In the genomic region with DNA sequence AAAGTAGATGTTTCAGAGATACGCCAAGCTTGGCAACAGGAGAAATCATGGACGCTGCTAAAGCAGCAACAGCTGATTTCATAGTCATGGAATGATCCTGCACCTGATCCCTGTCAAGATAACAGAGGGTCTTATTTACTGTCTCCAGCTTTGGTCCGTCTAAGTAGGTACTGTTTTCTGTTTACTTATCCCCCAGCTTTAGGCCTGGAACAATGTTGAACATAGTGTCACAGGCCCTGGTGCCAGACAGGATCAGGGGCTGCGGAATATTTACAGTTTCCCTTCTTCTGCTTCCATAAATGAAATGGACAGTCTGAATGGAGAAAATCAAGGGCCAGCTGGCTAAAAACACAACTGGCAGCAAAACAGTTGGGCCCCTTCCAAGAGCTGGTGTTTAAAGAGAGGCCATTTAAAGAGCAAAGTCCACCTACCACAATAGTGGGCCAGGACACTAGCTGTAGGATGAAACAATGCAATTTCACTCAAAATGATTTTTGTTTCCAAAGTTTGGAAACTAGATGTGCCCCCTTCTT, we compare ENCODE assay signal across 13 cellular contexts. TPM values are rescaled to one million over a fixed set of nuclear protein-coding genes. Genes with fewer than 3 reads are reported as not detected.
DNase-seq lines count a peak whose midpoint lies in the region; ATAC-seq and TF ChIP-seq lines count a peak whose summit lies in the region.
"Had no signal": no experiment of that assay in that cellular context is flagged by ENCODE, and none has a peak within 500 bp of the region (broad histone marks: within the 10 kb centered on the region; RNA-seq: fewer than 3 reads in every experiment).

No MANE protein-coding gene starts in this region.

- no peaks in the 10 kb centered on the region for H3K9me3 Mint-ChIP-seq in stimulated activated naive CD8-positive, alpha-beta T cell treated with anti-CD3 and anti-CD28 coated beads, Interleukin-15, amount 100 ng/mL, for 72 hours

- H3K4me3 Mint-ChIP-seq in stimulated activated naive CD8-positive, alpha-beta T cell treated with anti-CD3 and anti-CD28 coated beads, Interleukin-15, amount 100 ng/mL, for 72 hours: no peak overlapping the region

- H3K4me1 Mint-ChIP-seq in stimulated activated naive CD8-positive, alpha-beta T cell treated with anti-CD3 and anti-CD28 coated beads, Interleukin-15, amount 100 ng/mL, for 72 hours: peaks cover 21% of the 10 kb centered on the region

- DNase-seq in HT-29 (ENCODE audit: low spot score) (peak; percentile 61), retina (peak; percentile 36), activated gamma-delta T cell (lab: John Stamatoyannopoulos, UW) (no peak)
- no peak for DNase-seq in stimulated activated naive CD8-positive, alpha-beta T cell treated with anti-CD3 and anti-CD28 coated beads, Interleukin-15, amount 100 ng/mL, for 72 hours
- no peak for DNase-seq in stimulated activated CD4-positive, alpha-beta T cell treated with anti-CD3 and anti-CD28 coated beads, Interleukin-4, amount 100 ng/mL, for 4 hours
- DNase-seq: activated CD4-positive, alpha-beta T cell treated with anti-CD3 and anti-CD28 coated beads for 48 hours; Caco-2; gastrocnemius medialis; NCI-H1105 treated with DMSO at 0.1 percent for 48 hours had no signal

- ATAC-seq in stimulated activated naive CD8-positive, alpha-beta T cell treated with anti-CD3 and anti-CD28 coated beads, Interleukin-15, amount 100 ng/mL, for 72 hours: no peak
- ATAC-seq in HG03039 (IDR thresholded peaks at IDR 0.05; ENCODE audit: unreplicated experiment): no peak
- ATAC-seq: gastrocnemius medialis, sciatic nerve had no signal

- no peaks in the 10 kb centered on the region for H3K9me3 ChIP-seq in iPS-18a (ENCODE audit: control insufficient read depth, low read depth, low read length)
- H3K9me3 ChIP-seq: Caco-2, gastrocnemius medialis had no signal

- H3K27ac ChIP-seq in iPS-18a (ENCODE audit: low read length): no peak overlapping the region
- H3K27ac ChIP-seq: gastrocnemius medialis had no signal

- H3K27me3 Mint-ChIP-seq in stimulated activated naive CD8-positive, alpha-beta T cell treated with anti-CD3 and anti-CD28 coated beads, Interleukin-15, amount 100 ng/mL, for 72 hours: peaks cover 63% of the 10 kb centered on the region

- H3K27ac Mint-ChIP-seq in stimulated activated naive CD8-positive, alpha-beta T cell treated with anti-CD3 and anti-CD28 coated beads, Interleukin-15, amount 100 ng/mL, for 72 hours: no peak overlapping the region

- H3K9ac ChIP-seq in iPS-18a (ENCODE audit: low read length): no peak overlapping the region

- H3K27me3 ChIP-seq in iPS-18a (ENCODE audit: control insufficient read depth, insufficient read depth, low read length): peaks cover 30% of the 10 kb centered on the region

- H3K4me3 ChIP-seq in WI38 (ENCODE audit: low read depth, low read length) (peak overlapping the region; percentile 83), iPS-18a (ENCODE audit: low read length) (peak overlapping the region; percentile 69)

- H3K4me1 ChIP-seq in iPS-18a (ENCODE audit: control insufficient read depth, low read depth, low read length): peaks cover 4% of the 10 kb centered on the region

- TF ChIP-seq CTCF in WI38 (IDR thresholded peaks at IDR 0.05; ENCODE audit: low read depth, low read length): no peak

- H3K36me3 ChIP-seq in iPS-18a (ENCODE audit: control insufficient read depth, low read depth, low read length): no peaks in the 10 kb centered on the region
- H3K36me3 ChIP-seq: gastrocnemius medialis had no signal

RNA-seq across cellular contexts. Expression of a gene that starts 2.9 kb away (rescaled TPM):
- total RNA-seq in HT-29 (2014; rRNA removed; shearing (Covaris generic)): 8.8 and 9.7 TPM in 2 replicates

Comparison
In these comparisons a context has a peak if more than half of its experiments do, and no peak if none do; other contexts are left out.
1. DNase-seq: peak in HT-29 (single experiment) and retina (single experiment); none in stimulated activated naive CD8-positive, alpha-beta T cell treated with anti-CD3 and anti-CD28 coated beads, Interleukin-15, amount 100 ng/mL, for 72 hours (0 of 2), stimulated activated CD4-positive, alpha-beta T cell treated with anti-CD3 and anti-CD28 coated beads, Interleukin-4, amount 100 ng/mL, for 4 hours (0 of 2) and activated gamma-delta T cell (single experiment).